17 cellular contexts compared by ENCODE assay signal in genomic region chr11:26569646-26570045, GRCh38. TPM values are rescaled to one million over a fixed set of nuclear protein-coding genes. Genes with fewer than 3 reads are reported as not detected.
DNase-seq lines count a peak whose midpoint lies in the region; ATAC-seq, FAIRE-seq and TF ChIP-seq lines count a peak whose summit lies in the region.
"Had no signal": no experiment of that assay in that cellular context is flagged by ENCODE, and none has a peak within 500 bp of the region (broad histone marks: within the 10 kb centered on the region; RNA-seq: fewer than 3 reads in every experiment).

No MANE protein-coding gene starts in this region.

- TF ChIP-seq RAD21 in H1 (IDR thresholded peaks at IDR 0.05 in 1 of 2, conservative IDR thresholded peaks at IDR 0.05 in 1 of 2; ENCODE audit: low read depth in 2 of 2, low read length in 2 of 2) = no peak

- no peak overlapping the region for H2BK120ac ChIP-seq in H1 (replicated peaks; ENCODE audit: low read depth, low read length)

- no peaks in the 10 kb centered on the region for H3K9me3 Mint-ChIP-seq in GM23338
- no peaks in the 10 kb centered on the region for H3K9me3 Mint-ChIP-seq in mesothelial cell of epicardium

- H2BK12ac ChIP-seq in H1 (ENCODE audit: low read depth, low read length) = no peak overlapping the region

- H3K27ac ChIP-seq in GM23338 (ENCODE audit: low read depth) (no peak overlapping the region), H1 (ENCODE audit: low read depth, low read length) (no peak overlapping the region), thyroid gland (peak overlapping the region in 2 of 3 donors; percentile 81 to 96), upper lobe of left lung (peak overlapping the region in 1 of 4 donors; percentile 42), mammary epithelial cell (ENCODE audit: insufficient read depth, low read depth, low read length) (no peak overlapping the region)
- H3K27ac ChIP-seq: BLaER1 treated with 17β-estradiol and CSF1 and Interleukin-3, amounts not matched to agents 10 nM and 100 nM had no signal

- TF ChIP-seq POLR2A in H1 (IDR thresholded peaks at IDR 0.05; ENCODE audit: control extremely low read depth in 1 of 2, low read depth in 2 of 2, low read length in 2 of 2) (no peak), thyroid gland (IDR thresholded peaks at IDR 0.05) (no peak), upper lobe of left lung (IDR thresholded peaks at IDR 0.05) (no peak)

- H3K18ac ChIP-seq in H1 (ENCODE audit: extremely low read depth, low read length) = no peak overlapping the region

- no peak overlapping the region for H4K8ac ChIP-seq in H1 (ENCODE audit: extremely low read depth, insufficient read depth, low read length)

- H3K36me3 Mint-ChIP-seq in GM23338 (ENCODE audit: low read depth) (no peaks in the 10 kb centered on the region), mesothelial cell of epicardium (no peaks in the 10 kb centered on the region)
- H3K36me3 Mint-ChIP-seq: CD4-positive, CD25-positive, alpha-beta regulatory T cell had no signal

- TF ChIP-seq EP300 in H1 (IDR thresholded peaks at IDR 0.05; ENCODE audit: borderline replicate concordance in 1 of 2, low read depth in 2 of 2, low read length in 2 of 2) = no peak
- TF ChIP-seq EP300 in upper lobe of left lung (IDR thresholded peaks at IDR 0.05) = no peak

- H3K56ac ChIP-seq in H1 (replicated peaks; ENCODE audit: insufficient read length, low read depth, low read length) = no peak overlapping the region

- H2BK15ac ChIP-seq in H1 (ENCODE audit: low read length) = no peak overlapping the region

- no peaks in the 10 kb centered on the region for H3K9me2 ChIP-seq in GM23338 (ENCODE audit: insufficient read depth)

- no peak for DNase-seq in GM23338 (ENCODE audit: low spot score)
- no peak for DNase-seq in H1 (ENCODE audit: low read depth in 1 of 2, low spot score in 2 of 2)
- no peak for DNase-seq in mesothelial cell of epicardium (ENCODE audit: low spot score in 2 of 2, unreplicated experiment in 2 of 2)
- no peak for DNase-seq in thyroid gland
- no peak for DNase-seq in upper lobe of left lung
- no peak for DNase-seq in mammary epithelial cell
- no peak for DNase-seq in activated CD4-positive, alpha-beta T cell treated with anti-CD3 and anti-CD28 coated beads for 48 hours
- DNase-seq: 8988T; ACHN; Calu3; CD4-positive, CD25-positive, alpha-beta regulatory T cell; DMS 273 treated with DMSO at 0.1 percent for 48 hours; GOT3 had no signal

- FAIRE-seq in H1 (lab: Jason Lieb, UNC) = no peak

- no peak overlapping the region for H3K4ac ChIP-seq in H1 (replicated peaks; ENCODE audit: insufficient read length, low read depth, low read length)

- H3K36me3 ChIP-seq in GM23338 (ENCODE audit: insufficient read depth) = no peaks in the 10 kb centered on the region
- no peaks in the 10 kb centered on the region for H3K36me3 ChIP-seq in H1 (ENCODE audit: control insufficient read depth in 2 of 4, insufficient read depth in 4 of 4, low read length in 3 of 4)
- no peaks in the 10 kb centered on the region for H3K36me3 ChIP-seq in thyroid gland
- H3K36me3 ChIP-seq in upper lobe of left lung = no peaks in the 10 kb centered on the region
- H3K36me3 ChIP-seq in mammary epithelial cell (ENCODE audit: insufficient read depth, low read length) = no peaks in the 10 kb centered on the region
- H3K36me3 ChIP-seq: BLaER1 treated with 17β-estradiol and CSF1 and Interleukin-3, amounts not matched to agents 10 nM and 100 nM; HAP-1 had no signal

- no peak overlapping the region for H2AK5ac ChIP-seq in H1 (ENCODE audit: low read depth, low read length)

- H3K9me3 ChIP-seq in H1 (ENCODE audit: insufficient read depth in 2 of 2, low read depth in 1 of 2, low read length in 1 of 2) (no peaks in the 10 kb centered on the region), thyroid gland (no peaks in the 10 kb centered on the region), upper lobe of left lung (no peaks in the 10 kb centered on the region), mammary epithelial cell (replicated peaks; ENCODE audit: insufficient read depth, low read length) (no peaks in the 10 kb centered on the region)
- H3K9me3 ChIP-seq: BLaER1 treated with 17β-estradiol and CSF1 and Interleukin-3, amounts not matched to agents 10 nM and 100 nM; HAP-1 had no signal

- WGBS in H1 (ENCODE audit: extremely low coverage in 1 of 2, insufficient coverage in 1 of 2, insufficient read length in 1 of 2, insufficient replicate concordance in 2 of 2, low coverage in 1 of 2, low lambda C conversion rate in 2 of 2, missing lambda C conversion rate in 1 of 2), 2 experiments = 93% methylated on average over 2 of the region's 2 CpGs; no CpG with 5 or more reads in 1 of the 2 experiments
- WGBS in thyroid gland, 2 donors = 75 to 77% methylated on average over 2 of the region's 2 CpGs
- 57 to 61% methylated on average over 2 of the region's 2 CpGs for whole genome bisulfite sequencing in upper lobe of left lung, 2 donors
- 58% methylated on average over 2 of the region's 2 CpGs for WGBS in mammary epithelial cell (ENCODE audit: low coverage, missing lambda C conversion rate)

- H2BK5ac ChIP-seq in H1 (ENCODE audit: low read depth, low read length) = no peak overlapping the region

- H3K4me3 ChIP-seq in GM23338 = no peak overlapping the region
- H3K4me3 ChIP-seq in H1 (ENCODE audit: extremely low read depth in 1 of 4, insufficient read depth in 2 of 4, low read depth in 3 of 4, low read length in 4 of 4) = no peak overlapping the region
- no peak overlapping the region for H3K4me3 ChIP-seq in thyroid gland (replicated peaks in 1 of 3)
- peak overlapping the region in 1 of 4 donors; percentile 5 for H3K4me3 ChIP-seq in upper lobe of left lung
- H3K4me3 ChIP-seq in mammary epithelial cell (replicated peaks in 1 of 3; ENCODE audit: insufficient read depth in 1 of 3, low read depth in 2 of 3, low read length in 3 of 3) = no peak overlapping the region
- H3K4me3 ChIP-seq: BLaER1 treated with 17β-estradiol and CSF1 and Interleukin-3, amounts not matched to agents 10 nM and 100 nM; HAP-1 had no signal

- H3K79me2 ChIP-seq in GM23338 (replicated peaks; ENCODE audit: insufficient read depth) = no peaks in the 10 kb centered on the region
- no peaks in the 10 kb centered on the region for H3K79me2 ChIP-seq in H1 (ENCODE audit: control insufficient read depth in 1 of 2, insufficient read depth in 2 of 2, low read length in 2 of 2)
- no peaks in the 10 kb centered on the region for H3K79me2 ChIP-seq in mammary epithelial cell (ENCODE audit: insufficient read depth, low read length)

- in situ Hi-C loops in mammary epithelial cell (cut with MboI; ENCODE audit: low sequenced_read_pairs in 2 of 2) = loop anchor here in 1 of 2 donors (25.0 kb wide), 1 partner anchor 593 kb away; no protein-coding TSS in a partner anchor

- intact Hi-C loops in thyroid gland (cut with DNase I) = no loop called here
- intact Hi-C loops in mammary epithelial cell (cut with micrococcal nuclease) = loop anchor here (5.0 kb wide), 1 partner anchor 58 kb away; no protein-coding TSS in a partner anchor

- no peaks in the 10 kb centered on the region for H3K79me1 ChIP-seq in H1 (ENCODE audit: low read depth, low read length)

- H3K27me3 ChIP-seq in GM23338 (ENCODE audit: insufficient read depth) (no peaks in the 10 kb centered on the region), H1 (replicated peaks in 1 of 4; ENCODE audit: control insufficient read depth in 3 of 4, extremely low read depth in 1 of 4, insufficient read depth in 3 of 4, low read length in 3 of 4) (no peaks in the 10 kb centered on the region), thyroid gland (no peaks in the 10 kb centered on the region), upper lobe of left lung (no peaks in the 10 kb centered on the region), mammary epithelial cell (ENCODE audit: insufficient read depth, low read length) (peaks cover 4% of the 10 kb centered on the region)
- H3K27me3 ChIP-seq: BLaER1 treated with 17β-estradiol and CSF1 and Interleukin-3, amounts not matched to agents 10 nM and 100 nM had no signal

- H3K14ac ChIP-seq in H1 (ENCODE audit: insufficient read length) = no peak overlapping the region

- no peak for ATAC-seq in GM23338
- no peak for ATAC-seq in upper lobe of left lung (ENCODE audit: low FRiP score in 2 of 2)

- CTCF ChIA-PET in H1 (lab: Charles Lee; ENCODE audit: partially characterized antibody) = no interaction called here
- CTCF ChIA-PET in mammary epithelial cell (lab: Charles Lee; ENCODE audit: low non-redundant PET) = no interaction called here

- POLR2A ChIA-PET in H1 (lab: Charles Lee; ENCODE audit: partially characterized antibody) = no interaction called here

- no peak overlapping the region for H4K91ac ChIP-seq in H1 (replicated peaks; ENCODE audit: insufficient read length, low read length)

- dilution Hi-C loops in mammary epithelial cell (cut with HindIII; ENCODE audit: low sequenced_read_pairs) = no loop called here

- H3K27me3 Mint-ChIP-seq in GM23338 (ENCODE audit: insufficient read depth, low read depth, poor library complexity) (no peaks in the 10 kb centered on the region), mesothelial cell of epicardium (ENCODE audit: low read depth) (peaks cover 3% of the 10 kb centered on the region)
- H3K27me3 Mint-ChIP-seq: CD4-positive, CD25-positive, alpha-beta regulatory T cell had no signal

- H3K4me3 Mint-ChIP-seq in GM23338 = no peak overlapping the region
- H3K4me3 Mint-ChIP-seq in mesothelial cell of epicardium = no peak overlapping the region
- H3K4me3 Mint-ChIP-seq: CD4-positive, CD25-positive, alpha-beta regulatory T cell had no signal

- no peak overlapping the region for H3K9ac ChIP-seq in H1 (replicated peaks in 1 of 4; ENCODE audit: extremely low read depth in 1 of 4, low read depth in 3 of 4, low read length in 3 of 4)
- H3K9ac ChIP-seq in mammary epithelial cell (ENCODE audit: insufficient read depth, low read length) = no peak overlapping the region
- H3K9ac ChIP-seq: BLaER1 treated with 17β-estradiol and CSF1 and Interleukin-3, amounts not matched to agents 10 nM and 100 nM had no signal

- no peak overlapping the region for H3K23ac ChIP-seq in H1 (ENCODE audit: insufficient read length)

- no peak overlapping the region for H3K4me2 ChIP-seq in GM23338
- no peak overlapping the region for H3K4me2 ChIP-seq in H1 (ENCODE audit: insufficient read depth in 1 of 2, low read depth in 2 of 2, low read length in 2 of 2)
- no peak overlapping the region for H3K4me2 ChIP-seq in mammary epithelial cell (ENCODE audit: insufficient read depth, low read depth, low read length)
- H3K4me2 ChIP-seq: BLaER1 treated with 17β-estradiol and CSF1 and Interleukin-3, amounts not matched to agents 10 nM and 100 nM had no signal

- peaks cover 18% of the 10 kb centered on the region for H3K4me1 Mint-ChIP-seq in GM23338
- peaks cover 61% of the 10 kb centered on the region for H3K4me1 Mint-ChIP-seq in mesothelial cell of epicardium
- H3K4me1 Mint-ChIP-seq: CD4-positive, CD25-positive, alpha-beta regulatory T cell had no signal

- peaks cover 12% of the 10 kb centered on the region for H3K4me1 ChIP-seq in GM23338 (ENCODE audit: insufficient read depth)
- peaks cover 0 to 6% (median 2%) of the 10 kb centered on the region in 4 experiments; a peak in 2 of 7 replicates for H3K4me1 ChIP-seq in H1 (replicated peaks in 1 of 4; ENCODE audit: control insufficient read depth in 3 of 4, insufficient read depth in 4 of 4, low read length in 3 of 4)
- peaks cover 21 to 24% of the 10 kb centered on the region in 2 donors for H3K4me1 ChIP-seq in thyroid gland
- H3K4me1 ChIP-seq in upper lobe of left lung = no peaks in the 10 kb centered on the region
- H3K4me1 ChIP-seq in mammary epithelial cell (ENCODE audit: insufficient read depth, low read length) = peaks cover 4% of the 10 kb centered on the region
- H3K4me1 ChIP-seq: BLaER1 treated with 17β-estradiol and CSF1 and Interleukin-3, amounts not matched to agents 10 nM and 100 nM; HAP-1 had no signal

- H2AFZ ChIP-seq in GM23338 = 0 out of 2 replicates have a peak overlapping the region, but pooled peaks have one; percentile 45
- peak overlapping the region; percentile 92; the same call in 1 of the 2 replicates for H2AFZ ChIP-seq in H1 (ENCODE audit: low read length)
- H2AFZ ChIP-seq in mammary epithelial cell (ENCODE audit: low read depth, low read length) = no peak overlapping the region

- H4K20me1 ChIP-seq in GM23338 (replicated peaks; ENCODE audit: insufficient read depth) (no peaks in the 10 kb centered on the region), H1 (replicated peaks in 1 of 2; ENCODE audit: control insufficient read depth in 1 of 2, insufficient read depth in 2 of 2, low read length in 2 of 2) (no peaks in the 10 kb centered on the region), mammary epithelial cell (ENCODE audit: insufficient read depth, low read length) (no peaks in the 10 kb centered on the region)
- H4K20me1 ChIP-seq: BLaER1 treated with 17β-estradiol and CSF1 and Interleukin-3, amounts not matched to agents 10 nM and 100 nM had no signal

- H2BK20ac ChIP-seq in H1 (ENCODE audit: low read length) = no peak overlapping the region

- H3K27ac Mint-ChIP-seq in GM23338 (no peak overlapping the region), mesothelial cell of epicardium (peak overlapping the region; percentile 68)
- H3K27ac Mint-ChIP-seq: CD4-positive, CD25-positive, alpha-beta regulatory T cell had no signal

- no peak overlapping the region for H4K5ac ChIP-seq in H1 (ENCODE audit: insufficient read length, low read depth, low read length)

- no peak for TF ChIP-seq CTCF in GM23338 (conservative IDR thresholded peaks at IDR 0.05; ENCODE audit: low read depth in 2 of 2)
- TF ChIP-seq CTCF in H1 (IDR thresholded peaks at IDR 0.05; ENCODE audit: control extremely low read depth in 1 of 3, insufficient read depth in 1 of 3, low read depth in 1 of 3, low read length in 3 of 3) = no peak
- TF ChIP-seq CTCF in mesothelial cell of epicardium (IDR thresholded peaks at IDR 0.05; ENCODE audit: unreplicated experiment) = no peak
- TF ChIP-seq CTCF in thyroid gland (IDR thresholded peaks at IDR 0.05) = no peak
- no peak for TF ChIP-seq CTCF in upper lobe of left lung (IDR thresholded peaks at IDR 0.05)
- no peak for TF ChIP-seq CTCF in mammary epithelial cell (conservative IDR thresholded peaks at IDR 0.05 in 1 of 2, IDR thresholded peaks at IDR 0.05 in 1 of 2; ENCODE audit: extremely low read depth in 1 of 2, insufficient read depth in 1 of 2, low read depth in 1 of 2, low read length in 2 of 2)

- no TSS peak for BruUV-seq in mammary epithelial cell (replicated peaks; lab: Mats Ljungman, UMichigan)

- no peaks in the 10 kb centered on the region for H3K23me2 ChIP-seq in H1 (ENCODE audit: low read depth, low read length)

- no peaks in the 10 kb centered on the region for H3F3A ChIP-seq in GM23338 (replicated peaks; ENCODE audit: low read depth)

RNA-seq across cellular contexts. Expression of gene MUC15, which starts 2.4 kb away (rescaled TPM):
- not detected in 2 replicates for total RNA-seq in GM23338 (2014; rRNA removed; shearing (Covaris generic))
- polyA plus RNA-seq in GM23338 (2016; fragmentation: Nextera tagmentation; extraction: Ambion mirVana) = not detected in 2 replicates
- not detected in 2 replicates for total RNA-seq in H1 (2021; fragmentation: NEBNext Ultra II Directional; extraction: Animal tissue kit (Norgen Biotek cat#: 25700))
- polyA plus RNA-seq in H1 (2011; rRNA removed) = not detected in 2 replicates
- 0.05 TPM for polyA plus RNA-seq in H1 (2011; cell fraction: cytosol; rRNA removed)
- not detected for polyA plus RNA-seq in H1 (2011; cell fraction: nucleus; rRNA removed)
- not detected in 4 replicates for polyA plus RNA-seq in H1 (2012, experiment 1 of 2)
- polyA plus RNA-seq in H1 (2012, experiment 2 of 2) = not detected
- polyA plus RNA-seq in H1 (2013, experiment 1 of 2) = 0.06 TPM
- 0.13 TPM for polyA plus RNA-seq in H1 (2013, experiment 2 of 2)
- polyA minus RNA-seq in H1 (2011; rRNA and poly(A)+ RNA removed) = not detected in 2 replicates
- polyA minus RNA-seq in H1 (2011; cell fraction: cytosol; rRNA and poly(A)+ RNA removed) = not detected
- polyA minus RNA-seq in H1 (2011; cell fraction: nucleus; rRNA and poly(A)+ RNA removed) = not detected
- total RNA-seq in mesothelial cell of epicardium = 1.9 to 2.6 TPM (median 2.4 TPM) in 3 replicates
- 100 to 1,000 TPM in 3 of 4 donors, 10 to 100 TPM in 1; 90.5 to 169 (median 139) TPM for total RNA-seq in thyroid gland
- 10 to 100 TPM in 3 of 6 donors, 1 to 10 TPM in 3; 3.9 to 64.3 (median 13.3) TPM for total RNA-seq in upper lobe of left lung
- under 1 TPM in 1 of 2 donors, not detected in 1; 0.17 TPM for total RNA-seq in mammary epithelial cell
- not detected for polyA plus RNA-seq in mammary epithelial cell
- polyA minus RNA-seq in mammary epithelial cell = not detected
- total RNA-seq: Calu3; CD4-positive, CD25-positive, alpha-beta regulatory T cell; Daoy; HT1080 had no signal
- polyA plus RNA-seq: CD4-positive, CD25-positive, alpha-beta regulatory T cell had no signal

Comparison
In these comparisons a context has a peak if more than half of its experiments do, and no peak if none do; other contexts are left out.
1. H3K27ac ChIP-seq: peak in thyroid gland (2 of 3); none in GM23338 (single experiment), H1 (single experiment) and mammary epithelial cell (single experiment).